Comparison of ENCODE assay signal across 13 cellular contexts in genomic region chr7:151380199-151381082, GRCh38.
A peak's percentile ranks its signal among the peaks of the same experiment; 100 is the strongest.
DNase-seq lines count a peak whose midpoint lies in the region; ATAC-seq, FAIRE-seq and TF ChIP-seq lines count a peak whose summit lies in the region.
"Had no signal": no experiment of that assay in that cellular context is flagged by ENCODE, and none has a peak within 500 bp of the region (broad histone marks: within the 10 kb centered on the region; RNA-seq: fewer than 3 reads in every experiment).

No MANE protein-coding gene starts in this region.

- H3K9me3 ChIP-seq in HUES48 (ENCODE audit: control insufficient read depth, insufficient read depth, low read length): no peaks in the 10 kb centered on the region
- H3K9me3 ChIP-seq: left lung, neutrophil had no signal

- peaks cover 32% of the 10 kb centered on the region for H3K27me3 ChIP-seq in HUES48 (ENCODE audit: control insufficient read depth, insufficient read depth, low read length)

- no peak overlapping the region for H3K9ac ChIP-seq in HUES48 (ENCODE audit: low read depth, low read length)

- ATAC-seq in central memory CD8-positive, alpha-beta T cell (replicated peaks; ENCODE audit: extremely low read depth, poor library complexity, severe bottlenecking): no peak
- ATAC-seq in HG03469 (IDR thresholded peaks at IDR 0.05; ENCODE audit: unreplicated experiment): no peak
- ATAC-seq: PC-3 had no signal

- peaks cover 12% of the 10 kb centered on the region; the same call in 1 of the 2 replicates for H3K36me3 ChIP-seq in HUES48 (ENCODE audit: control insufficient read depth, insufficient read depth, low read length)

- peak overlapping the region; percentile 57 for H3K27ac Mint-ChIP-seq in central memory CD8-positive, alpha-beta T cell (ENCODE audit: low read depth)
- H3K27ac Mint-ChIP-seq in nephron progenitor cell: no peak overlapping the region

- peak; percentile 16 for DNase-seq in D721Med (ENCODE audit: insufficient read length, low spot score)
- DNase-seq in central memory CD8-positive, alpha-beta T cell (ENCODE audit: low spot score in 2 of 2): no peak
- DNase-seq in nephron progenitor cell: no peak
- no peak for DNase-seq in GM10266 (ENCODE audit: extremely low spot score)
- DNase-seq in NCI-H1436 (lab: John Stamatoyannopoulos, UW): no peak
- DNase-seq: activated CD4-positive, alpha-beta T cell treated with anti-CD3 and anti-CD28 coated beads for 48 hours; PC-3; SW 1271 had no signal

- peak overlapping the region; percentile 26 for H3K27ac ChIP-seq in HUES48 (ENCODE audit: low read depth, low read length)
- H3K27ac ChIP-seq: left lung, neutrophil had no signal

- FAIRE-seq in D721Med (lab: Jason Lieb, UNC): no peak
- FAIRE-seq: endothelial cell of umbilical vein had no signal

- H3K4me3 ChIP-seq in HUES48 (ENCODE audit: low read depth, low read length): no peak overlapping the region

- peaks cover 22% of the 10 kb centered on the region for H3K27me3 Mint-ChIP-seq in central memory CD8-positive, alpha-beta T cell
- H3K27me3 Mint-ChIP-seq in nephron progenitor cell (ENCODE audit: low read depth, poor library complexity): peaks cover 45% of the 10 kb centered on the region

- H3K4me1 Mint-ChIP-seq in central memory CD8-positive, alpha-beta T cell: peaks cover 8% of the 10 kb centered on the region
- peaks cover 9% of the 10 kb centered on the region for H3K4me1 Mint-ChIP-seq in nephron progenitor cell

- H3K9me3 Mint-ChIP-seq in central memory CD8-positive, alpha-beta T cell: no peaks in the 10 kb centered on the region
- peaks cover 3% of the 10 kb centered on the region for H3K9me3 Mint-ChIP-seq in nephron progenitor cell

- peaks cover 6% of the 10 kb centered on the region; the same call in 1 of the 2 replicates for H3K4me1 ChIP-seq in HUES48 (ENCODE audit: control insufficient read depth, insufficient read depth, low read length)

- peak overlapping the region; percentile 79 for H3K4me3 Mint-ChIP-seq in central memory CD8-positive, alpha-beta T cell
- peak overlapping the region; percentile 50 for H3K4me3 Mint-ChIP-seq in nephron progenitor cell

- TF ChIP-seq CTCF in D721Med (IDR thresholded peaks at IDR 0.05; ENCODE audit: insufficient read depth, missing control alignments): no peak
- no peak for TF ChIP-seq CTCF in nephron progenitor cell (IDR thresholded peaks at IDR 0.05)
- TF ChIP-seq CTCF in GM10266 (IDR thresholded peaks at IDR 0.05; ENCODE audit: control insufficient read depth, insufficient read depth, low read depth, missing control alignments): no peak

- peaks cover 31% of the 10 kb centered on the region for H3K36me3 Mint-ChIP-seq in central memory CD8-positive, alpha-beta T cell (ENCODE audit: insufficient read depth)
- peaks cover 57% of the 10 kb centered on the region for H3K36me3 Mint-ChIP-seq in nephron progenitor cell (ENCODE audit: low read depth)
